In the genomic region with DNA sequence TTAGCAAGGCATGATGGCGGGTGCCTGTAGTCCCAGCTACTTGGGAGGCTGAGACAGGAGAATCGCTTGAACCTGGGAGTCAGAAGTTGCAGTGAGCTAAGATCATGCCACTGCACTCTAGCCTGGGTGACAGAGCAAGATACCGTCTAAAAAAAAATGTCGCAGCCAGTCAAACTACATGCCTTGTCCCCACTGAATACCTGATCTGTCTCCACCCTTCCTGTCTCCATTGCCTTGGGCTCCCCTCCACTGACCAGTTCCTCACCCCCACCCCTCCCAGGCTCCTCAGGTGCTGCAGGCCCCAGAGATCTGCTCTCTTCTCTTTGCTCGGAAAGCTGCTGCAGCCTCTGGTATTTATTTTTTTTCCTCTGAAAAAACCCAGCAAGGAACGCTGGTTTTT, we compare ENCODE assay signal across 21 cellular contexts. TPM values are rescaled to one million over a fixed set of nuclear protein-coding genes. Genes with fewer than 3 reads are reported as not detected.
A peak's percentile ranks its signal among the peaks of the same experiment; 100 is the strongest.
DNase-seq lines count a peak whose midpoint lies in the region; ATAC-seq and TF ChIP-seq lines count a peak whose summit lies in the region.
"Had no signal": no experiment of that assay in that cellular context is flagged by ENCODE, and none has a peak within 500 bp of the region (broad histone marks: within the 10 kb centered on the region; RNA-seq: fewer than 3 reads in every experiment).

No MANE protein-coding gene starts in this region.

- no peaks in the 10 kb centered on the region for H4K20me1 ChIP-seq in GM23338 (replicated peaks; ENCODE audit: insufficient read depth)

- no peaks in the 10 kb centered on the region for H3K9me3 ChIP-seq in Peyer's patch
- H3K9me3 ChIP-seq: gastrocnemius medialis, right atrium auricular region, upper lobe of left lung had no signal

- no peaks in the 10 kb centered on the region for H3K79me2 ChIP-seq in GM23338 (replicated peaks; ENCODE audit: insufficient read depth)

- CTCF ChIA-PET in WTC11 (lab: Charles Lee), result interaction anchor here (5.3 kb wide), 1 partner anchor 41 kb away, joined by 42 read pairs; no protein-coding TSS in a partner anchor

- no peak for TF ChIP-seq CTCF in Peyer's patch (IDR thresholded peaks at IDR 0.05)
- no peak for TF ChIP-seq CTCF in GM23338 (conservative IDR thresholded peaks at IDR 0.05; ENCODE audit: low read depth in 2 of 2)
- no peak for TF ChIP-seq CTCF in WTC11 (IDR thresholded peaks at IDR 0.05)

- peaks cover 0 to 42% (median 26%) of the 10 kb centered on the region in 4 donors for H3K4me1 ChIP-seq in Peyer's patch
- no peaks in the 10 kb centered on the region; the same call in 1 of the 2 replicates for H3K4me1 ChIP-seq in GM23338 (ENCODE audit: insufficient read depth)
- H3K4me1 ChIP-seq: gastrocnemius medialis, right atrium auricular region had no signal

- H3K27me3 ChIP-seq in Peyer's patch, result no peaks in the 10 kb centered on the region
- H3K27me3 ChIP-seq in GM23338 (ENCODE audit: insufficient read depth), result no peaks in the 10 kb centered on the region
- H3K27me3 ChIP-seq: gastrocnemius medialis, right atrium auricular region, upper lobe of left lung had no signal

- ATAC-seq in central memory CD8-positive, alpha-beta T cell (replicated peaks; ENCODE audit: extremely low read depth, poor library complexity, severe bottlenecking), result no peak
- ATAC-seq in stimulated activated effector memory CD8-positive, alpha-beta T cell treated with anti-CD3 and anti-CD28 coated beads, Interleukin-12 subunit alpha, Interleukin-12 subunit beta, amount 100 ng/mL, for 72 hours, result no peak
- ATAC-seq in GM23338 (no peak), WTC11 (no peak), HG02759 (IDR thresholded peaks at IDR 0.05; ENCODE audit: unreplicated experiment) (no peak)
- ATAC-seq: gastrocnemius medialis, left colon, Panc1 had no signal

- peak overlapping the region; percentile 28 for H3K4me3 Mint-ChIP-seq in activated T-cell treated with anti-CD3 and anti-CD28 coated beads, Interleukin-2, amount 50 U/mL, for 24 hours
- H3K4me3 Mint-ChIP-seq in central memory CD8-positive, alpha-beta T cell, result peak overlapping the region; percentile 82
- H3K4me3 Mint-ChIP-seq in stimulated activated effector memory CD8-positive, alpha-beta T cell treated with anti-CD3 and anti-CD28 coated beads, Interleukin-12 subunit alpha, Interleukin-12 subunit beta, amount 100 ng/mL, for 72 hours, result peak overlapping the region; percentile 77
- no peak overlapping the region for H3K4me3 Mint-ChIP-seq in GM23338
- no peak overlapping the region for H3K4me3 Mint-ChIP-seq in WTC11
- H3K4me3 Mint-ChIP-seq: mesothelial cell of epicardium had no signal

- H3K36me3 ChIP-seq in Peyer's patch (peaks cover 0 to 18% (median 0%) of the 10 kb centered on the region in 3 donors), GM23338 (ENCODE audit: insufficient read depth) (no peaks in the 10 kb centered on the region)
- H3K36me3 ChIP-seq: gastrocnemius medialis, right atrium auricular region had no signal

- DNase-seq in activated T-cell treated with anti-CD3 and anti-CD28 coated beads, Interleukin-2, amount 50 U/mL, for 24 hours, result no peak
- no peak for DNase-seq in activated T-cell treated with anti-CD3 and anti-CD28 coated beads, Interleukin-2, amount 50 U/mL, for 48 hours
- DNase-seq in Peyer's patch (peak in 2 of 3 donors; percentile 13 to 14), GM23338 (ENCODE audit: low spot score) (no peak), WTC11 (ENCODE audit: low spot score) (no peak)
- no peak for DNase-seq in central memory CD8-positive, alpha-beta T cell (ENCODE audit: low spot score in 2 of 2)
- DNase-seq in stimulated activated effector memory CD8-positive, alpha-beta T cell treated with anti-CD3 and anti-CD28 coated beads, Interleukin-12 subunit alpha, Interleukin-12 subunit beta, amount 100 ng/mL, for 72 hours (ENCODE audit: low spot score in 2 of 2), result no peak
- DNase-seq: DMS79 treated with DMSO at 0.1 percent for 48 hours; gastrocnemius medialis; left colon; NCI-H1436; nucleus accumbens; stimulated activated CD4-positive, alpha-beta T cell treated with anti-CD3 and anti-CD28 coated beads, Interleukin-15, amount 100 ng/mL, for 24 hours; stimulated activated naive CD4-positive, alpha-beta T cell; upper lobe of left lung had no signal

- H2AFZ ChIP-seq in GM23338, result no peak overlapping the region

- H3K4me2 ChIP-seq in GM23338, result no peak overlapping the region

- no peaks in the 10 kb centered on the region for H3K27me3 Mint-ChIP-seq in activated T-cell treated with anti-CD3 and anti-CD28 coated beads, Interleukin-2, amount 50 U/mL, for 24 hours
- H3K27me3 Mint-ChIP-seq in central memory CD8-positive, alpha-beta T cell, result no peaks in the 10 kb centered on the region
- H3K27me3 Mint-ChIP-seq in GM23338 (ENCODE audit: insufficient read depth, low read depth, poor library complexity), result peaks cover 7% of the 10 kb centered on the region
- H3K27me3 Mint-ChIP-seq in WTC11 (ENCODE audit: low read depth), result no peaks in the 10 kb centered on the region; the same call in 1 of the 2 replicates

- no peaks in the 10 kb centered on the region for H3F3A ChIP-seq in GM23338 (replicated peaks; ENCODE audit: low read depth)

- TF ChIP-seq POLR2A in Peyer's patch (IDR thresholded peaks at IDR 0.05), result no peak

- H3K36me3 Mint-ChIP-seq in activated T-cell treated with anti-CD3 and anti-CD28 coated beads, Interleukin-2, amount 50 U/mL, for 24 hours (ENCODE audit: low read depth), result peaks cover 92% of the 10 kb centered on the region
- peaks cover 42% of the 10 kb centered on the region for H3K36me3 Mint-ChIP-seq in central memory CD8-positive, alpha-beta T cell (ENCODE audit: insufficient read depth)
- peaks cover 98% of the 10 kb centered on the region for H3K36me3 Mint-ChIP-seq in stimulated activated effector memory CD8-positive, alpha-beta T cell treated with anti-CD3 and anti-CD28 coated beads, Interleukin-12 subunit alpha, Interleukin-12 subunit beta, amount 100 ng/mL, for 72 hours
- no peaks in the 10 kb centered on the region for H3K36me3 Mint-ChIP-seq in GM23338 (ENCODE audit: low read depth)
- no peaks in the 10 kb centered on the region for H3K36me3 Mint-ChIP-seq in WTC11
- H3K36me3 Mint-ChIP-seq: mesothelial cell of epicardium had no signal

- H3K4me1 Mint-ChIP-seq in activated T-cell treated with anti-CD3 and anti-CD28 coated beads, Interleukin-2, amount 50 U/mL, for 24 hours (ENCODE audit: low read depth), result peaks cover 82% of the 10 kb centered on the region
- H3K4me1 Mint-ChIP-seq in central memory CD8-positive, alpha-beta T cell, result peaks cover 90% of the 10 kb centered on the region
- H3K4me1 Mint-ChIP-seq in stimulated activated effector memory CD8-positive, alpha-beta T cell treated with anti-CD3 and anti-CD28 coated beads, Interleukin-12 subunit alpha, Interleukin-12 subunit beta, amount 100 ng/mL, for 72 hours, result peaks cover 78% of the 10 kb centered on the region
- H3K4me1 Mint-ChIP-seq in GM23338, result peaks cover 31% of the 10 kb centered on the region
- H3K4me1 Mint-ChIP-seq in WTC11, result peaks cover 28% of the 10 kb centered on the region

- no peaks in the 10 kb centered on the region for H3K9me2 ChIP-seq in GM23338 (ENCODE audit: insufficient read depth)

- H3K4me3 ChIP-seq in Peyer's patch, result no peak overlapping the region
- no peak overlapping the region for H3K4me3 ChIP-seq in GM23338
- H3K4me3 ChIP-seq: gastrocnemius medialis, right atrium auricular region, upper lobe of left lung had no signal

- H3K9me3 Mint-ChIP-seq in activated T-cell treated with anti-CD3 and anti-CD28 coated beads, Interleukin-2, amount 50 U/mL, for 24 hours, result no peaks in the 10 kb centered on the region
- H3K9me3 Mint-ChIP-seq in central memory CD8-positive, alpha-beta T cell, result no peaks in the 10 kb centered on the region
- H3K9me3 Mint-ChIP-seq in stimulated activated effector memory CD8-positive, alpha-beta T cell treated with anti-CD3 and anti-CD28 coated beads, Interleukin-12 subunit alpha, Interleukin-12 subunit beta, amount 100 ng/mL, for 72 hours, result no peaks in the 10 kb centered on the region
- no peaks in the 10 kb centered on the region for H3K9me3 Mint-ChIP-seq in GM23338
- no peaks in the 10 kb centered on the region for H3K9me3 Mint-ChIP-seq in WTC11
- H3K9me3 Mint-ChIP-seq: mesothelial cell of epicardium had no signal

- peak overlapping the region; percentile 96 for H3K27ac Mint-ChIP-seq in activated T-cell treated with anti-CD3 and anti-CD28 coated beads, Interleukin-2, amount 50 U/mL, for 24 hours
- peak overlapping the region; percentile 89 for H3K27ac Mint-ChIP-seq in central memory CD8-positive, alpha-beta T cell (ENCODE audit: low read depth)
- peak overlapping the region; percentile 92 for H3K27ac Mint-ChIP-seq in stimulated activated effector memory CD8-positive, alpha-beta T cell treated with anti-CD3 and anti-CD28 coated beads, Interleukin-12 subunit alpha, Interleukin-12 subunit beta, amount 100 ng/mL, for 72 hours
- H3K27ac Mint-ChIP-seq in GM23338, result no peak overlapping the region
- no peak overlapping the region for H3K27ac Mint-ChIP-seq in WTC11
- H3K27ac Mint-ChIP-seq: mesothelial cell of epicardium had no signal

- H3K27ac ChIP-seq in Peyer's patch (no peak overlapping the region), GM23338 (ENCODE audit: low read depth) (no peak overlapping the region)
- H3K27ac ChIP-seq: gastrocnemius medialis, right atrium auricular region, upper lobe of left lung had no signal

- POLR2A ChIA-PET in WTC11 (lab: Charles Lee), result no interaction called here

TF ChIP-seq in GM23338, 12 proteins besides CTCF, POLR2A, EP300 and RAD21 (continues in another document):
- TF ChIP-seq EZH2 (IDR thresholded peaks at IDR 0.05; ENCODE audit: low read depth, unreplicated experiment), result no peak
- no peak for TF ChIP-seq STAT1 (IDR thresholded peaks at IDR 0.05; ENCODE audit: unreplicated experiment)
- no peak for TF ChIP-seq NANOG (IDR thresholded peaks at IDR 0.05; ENCODE audit: borderline replicate concordance)

TF ChIP-seq in WTC11, 78 proteins besides CTCF, POLR2A, EP300 and RAD21:
- TF ChIP-seq, protein P1, sequence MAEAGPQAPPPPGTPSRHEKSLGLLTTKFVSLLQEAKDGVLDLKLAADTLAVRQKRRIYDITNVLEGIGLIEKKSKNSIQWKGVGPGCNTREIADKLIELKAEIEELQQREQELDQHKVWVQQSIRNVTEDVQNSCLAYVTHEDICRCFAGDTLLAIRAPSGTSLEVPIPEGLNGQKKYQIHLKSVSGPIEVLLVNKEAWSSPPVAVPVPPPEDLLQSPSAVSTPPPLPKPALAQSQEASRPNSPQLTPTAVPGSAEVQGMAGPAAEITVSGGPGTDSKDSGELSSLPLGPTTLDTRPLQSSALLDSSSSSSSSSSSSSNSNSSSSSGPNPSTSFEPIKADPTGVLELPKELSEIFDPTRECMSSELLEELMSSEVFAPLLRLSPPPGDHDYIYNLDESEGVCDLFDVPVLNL (CRISPR knock-in tag; IDR thresholded peaks at IDR 0.05; ENCODE audit: borderline replicate concordance, low read depth), result no peak

RNA-seq across cellular contexts. Expression of gene PSD4, which starts 4.3 kb away (rescaled TPM):
- 100 to 1,000 TPM; 125 to 284 (median 212) TPM for total RNA-seq in Peyer's patch
- 0.66 and 1.1 TPM in 2 replicates for total RNA-seq in GM23338 (2014; rRNA removed; shearing (Covaris generic))
- polyA plus RNA-seq in GM23338 (2016; fragmentation: Nextera tagmentation; extraction: Ambion mirVana), result 0.06 and 0.19 TPM in 2 replicates
- 1.5 to 2.7 TPM (median 2.3 TPM) in 3 replicates for total RNA-seq in WTC11 (2021)

RNA-seq across cellular contexts. Expression of gene IL1RN, which starts 50.7 kb away (rescaled TPM):
- total RNA-seq in Peyer's patch (10 to 100 TPM in 2 of 4 donors, 1 to 10 TPM in 1, not detected in 1; 8.0 to 42.7 (median 17.7) TPM), WTC11 (2021) (not detected in 3 replicates)
- not detected in 2 replicates for total RNA-seq in GM23338 (2014; rRNA removed; shearing (Covaris generic))
- polyA plus RNA-seq in GM23338 (2016; fragmentation: Nextera tagmentation; extraction: Ambion mirVana), result not detected in 2 replicates
- total RNA-seq: dermis microvascular lymphatic vessel endothelial cell, H1, mesothelial cell of epicardium had no signal
- polyA plus RNA-seq: H1 had no signal

Comparison
In these comparisons a context has a peak if more than half of its experiments do, and no peak if none do; other contexts are left out.
1. DNase-seq: peak in Peyer's patch (2 of 3); none in activated T-cell treated with anti-CD3 and anti-CD28 coated beads, Interleukin-2, amount 50 U/mL, for 24 hours (single experiment), activated T-cell treated with anti-CD3 and anti-CD28 coated beads, Interleukin-2, amount 50 U/mL, for 48 hours (0 of 2), central memory CD8-positive, alpha-beta T cell (0 of 2), stimulated activated effector memory CD8-positive, alpha-beta T cell treated with anti-CD3 and anti-CD28 coated beads, Interleukin-12 subunit alpha, Interleukin-12 subunit beta, amount 100 ng/mL, for 72 hours (0 of 2), GM23338 (single experiment) and WTC11 (single experiment).
2. H3K27ac Mint-ChIP-seq: peak in activated T-cell treated with anti-CD3 and anti-CD28 coated beads, Interleukin-2, amount 50 U/mL, for 24 hours (single experiment), central memory CD8-positive, alpha-beta T cell (single experiment) and stimulated activated effector memory CD8-positive, alpha-beta T cell treated with anti-CD3 and anti-CD28 coated beads, Interleukin-12 subunit alpha, Interleukin-12 subunit beta, amount 100 ng/mL, for 72 hours (single experiment); none in GM23338 (single experiment) and WTC11 (single experiment).
3. H3K4me3 Mint-ChIP-seq: peak in activated T-cell treated with anti-CD3 and anti-CD28 coated beads, Interleukin-2, amount 50 U/mL, for 24 hours (single experiment), central memory CD8-positive, alpha-beta T cell (single experiment) and stimulated activated effector memory CD8-positive, alpha-beta T cell treated with anti-CD3 and anti-CD28 coated beads, Interleukin-12 subunit alpha, Interleukin-12 subunit beta, amount 100 ng/mL, for 72 hours (single experiment); none in GM23338 (single experiment) and WTC11 (single experiment).
4. RNA of gene PSD4, which starts 4.3 kb away (total RNA-seq): 125 to 284 TPM in Peyer's patch; 1.5 to 2.7 TPM in WTC11 and 0.66 to 1.1 TPM in GM23338; every median in the first group is over 10 times any median in the second.